In genomic region chr17:10105513-10106001, GRCh38 we compare ENCODE assay signal across 1 cellular context.
TF ChIP-seq lines count a peak whose summit lies in the region.

No MANE protein-coding gene starts in this region.

TF ChIP-seq in IMR-90, 13 proteins besides CTCF, POLR2A, EP300 and RAD21 (continued from another document):
- TF ChIP-seq CEBPB (IDR thresholded peaks at IDR 0.05; ENCODE audit: low read depth, low read length): peak; percentile 78
- TF ChIP-seq, protein P1, sequence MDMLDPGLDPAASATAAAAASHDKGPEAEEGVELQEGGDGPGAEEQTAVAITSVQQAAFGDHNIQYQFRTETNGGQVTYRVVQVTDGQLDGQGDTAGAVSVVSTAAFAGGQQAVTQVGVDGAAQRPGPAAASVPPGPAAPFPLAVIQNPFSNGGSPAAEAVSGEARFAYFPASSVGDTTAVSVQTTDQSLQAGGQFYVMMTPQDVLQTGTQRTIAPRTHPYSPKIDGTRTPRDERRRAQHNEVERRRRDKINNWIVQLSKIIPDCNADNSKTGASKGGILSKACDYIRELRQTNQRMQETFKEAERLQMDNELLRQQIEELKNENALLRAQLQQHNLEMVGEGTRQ (IDR thresholded peaks at IDR 0.05; ENCODE audit: low read depth, low read length): no peak
